ENCODE assay signal across 8 cellular contexts in genomic region chr16:89037261-89038152, GRCh38. TPM values are rescaled to one million over a fixed set of nuclear protein-coding genes. Genes with fewer than 3 reads are reported as not detected.
DNase-seq lines count a peak whose midpoint lies in the region; ATAC-seq and TF ChIP-seq lines count a peak whose summit lies in the region.

No MANE protein-coding gene starts in this region.

- TF ChIP-seq CTCF in MCF 10A (IDR thresholded peaks at IDR 0.05; ENCODE audit: unreplicated experiment) = no peak
- TF ChIP-seq CTCF in breast epithelium (IDR thresholded peaks at IDR 0.05) = no peak
- TF ChIP-seq CTCF in activated CD8-positive, alpha-beta T cell treated with anti-CD3 and anti-CD28 coated beads for 36 hours (IDR thresholded peaks at IDR 0.05) = no peak
- TF ChIP-seq CTCF in hepatocyte (IDR thresholded peaks at IDR 0.05; ENCODE audit: poor library complexity) = no peak

- no peaks in the 10 kb centered on the region for H3K4me1 ChIP-seq in breast epithelium
- H3K4me1 ChIP-seq in hepatocyte (ENCODE audit: insufficient read depth) = no peaks in the 10 kb centered on the region

- H3K4me1 Mint-ChIP-seq in MCF 10A (ENCODE audit: insufficient read depth, unreplicated experiment) = no peaks in the 10 kb centered on the region
- H3K4me1 Mint-ChIP-seq in activated CD8-positive, alpha-beta T cell treated with anti-CD3 and anti-CD28 coated beads for 36 hours (ENCODE audit: low read depth) = peaks cover 12% of the 10 kb centered on the region

- H3K27ac ChIP-seq in breast epithelium = no peak overlapping the region
- H3K27ac ChIP-seq in hepatocyte = no peak overlapping the region

- H3K36me3 Mint-ChIP-seq in MCF 10A (ENCODE audit: insufficient read depth, unreplicated experiment) = no peaks in the 10 kb centered on the region
- H3K36me3 Mint-ChIP-seq in activated CD8-positive, alpha-beta T cell treated with anti-CD3 and anti-CD28 coated beads for 36 hours (ENCODE audit: low read depth) = no peaks in the 10 kb centered on the region

- H3K79me2 ChIP-seq in hepatocyte = no peaks in the 10 kb centered on the region

- H3K9me3 ChIP-seq in breast epithelium = no peaks in the 10 kb centered on the region
- no peaks in the 10 kb centered on the region for H3K9me3 ChIP-seq in hepatocyte (ENCODE audit: low read depth)

- 55% methylated on average over 29 of the region's 30 CpGs for WGBS in hepatocyte (ENCODE audit: low lambda C conversion rate, missing lambda C conversion rate)

- H3K9me3 Mint-ChIP-seq in MCF 10A (ENCODE audit: unreplicated experiment) = peaks cover 2% of the 10 kb centered on the region
- H3K9me3 Mint-ChIP-seq in activated CD8-positive, alpha-beta T cell treated with anti-CD3 and anti-CD28 coated beads for 36 hours = no peaks in the 10 kb centered on the region

- no peak overlapping the region for H3K4me2 ChIP-seq in hepatocyte

- CTCF ChIA-PET in MCF 10A (lab: Yijun Ruan, JAX) = interaction anchor here (0.9 kb wide), 1 partner anchor 14 kb away, joined by 3 read pairs; no protein-coding TSS in a partner anchor
- CTCF ChIA-PET in activated CD8-positive, alpha-beta T cell treated with anti-CD3 and anti-CD28 coated beads for 36 hours (lab: Charles Lee) = no interaction called here

- no peaks in the 10 kb centered on the region for H3K36me3 ChIP-seq in breast epithelium
- H3K36me3 ChIP-seq in hepatocyte (replicated peaks; ENCODE audit: insufficient read depth, low read depth) = no peaks in the 10 kb centered on the region

- ATAC-seq in activated CD8-positive, alpha-beta T cell treated with anti-CD3 and anti-CD28 coated beads for 36 hours = peak; percentile 65
- ATAC-seq in GM21723 (IDR thresholded peaks at IDR 0.05; ENCODE audit: unreplicated experiment) = no peak

- no peak overlapping the region for H3K4me3 ChIP-seq in breast epithelium
- no peak overlapping the region for H3K4me3 ChIP-seq in hepatocyte

- H3K27me3 Mint-ChIP-seq in MCF 10A (ENCODE audit: insufficient read depth, unreplicated experiment) = peaks cover 67% of the 10 kb centered on the region
- H3K27me3 Mint-ChIP-seq in activated CD8-positive, alpha-beta T cell treated with anti-CD3 and anti-CD28 coated beads for 36 hours = peaks cover 1% of the 10 kb centered on the region

- no peak overlapping the region for H3K4me3 Mint-ChIP-seq in MCF 10A (ENCODE audit: unreplicated experiment)
- H3K4me3 Mint-ChIP-seq in activated CD8-positive, alpha-beta T cell treated with anti-CD3 and anti-CD28 coated beads for 36 hours = no peak overlapping the region

- H3K9me2 ChIP-seq in hepatocyte (replicated peaks; ENCODE audit: insufficient read depth) = no peaks in the 10 kb centered on the region

- H3K27me3 ChIP-seq in breast epithelium (peaks cover 2 to 87% of the 10 kb centered on the region in 2 donors), hepatocyte (peaks cover 8% of the 10 kb centered on the region)

- no peak for TF ChIP-seq POLR2A in breast epithelium (IDR thresholded peaks at IDR 0.05)

- peak; percentile 20 for DNase-seq in MCF 10A (ENCODE audit: unreplicated experiment)
- no peak for DNase-seq in breast epithelium (ENCODE audit: low spot score in 2 of 2)
- peak; percentile 52 for DNase-seq in activated CD8-positive, alpha-beta T cell treated with anti-CD3 and anti-CD28 coated beads for 36 hours
- DNase-seq in hepatocyte (ENCODE audit: low spot score) = peak; percentile 81
- peak; percentile 6 for DNase-seq in stromal cell of bone marrow (ENCODE audit: low read depth)
- DNase-seq in DMS153 treated with DMSO at 0.1 percent for 48 hours (lab: John Stamatoyannopoulos, UW; ENCODE audit: unreplicated experiment) = no peak
- no peak for DNase-seq in foreskin melanocyte

- H2AFZ ChIP-seq in hepatocyte = no peak overlapping the region

- intact Hi-C loops in MCF 10A (cut with micrococcal nuclease) (no loop called here), breast epithelium (cut with DNase I; ENCODE audit: low total_unique reads) (no loop called here)
- intact Hi-C loops in activated CD8-positive, alpha-beta T cell treated with anti-CD3 and anti-CD28 coated beads for 36 hours (cut with micrococcal nuclease) = no loop called here

- no TSS peak for BruUV-seq in MCF 10A (replicated peaks; lab: Mats Ljungman, UMichigan)

- H4K20me1 ChIP-seq in hepatocyte (ENCODE audit: insufficient read depth, poor library complexity, severe bottlenecking) = no peaks in the 10 kb centered on the region

- no peak overlapping the region for H3K27ac Mint-ChIP-seq in MCF 10A (ENCODE audit: low read depth, unreplicated experiment)
- no peak overlapping the region for H3K27ac Mint-ChIP-seq in activated CD8-positive, alpha-beta T cell treated with anti-CD3 and anti-CD28 coated beads for 36 hours

- POLR2A ChIA-PET in MCF 10A (lab: Yijun Ruan, JAX) = interaction anchor here (0.6 kb wide), 1 partner anchor 20 kb away, joined by 4 read pairs; no protein-coding TSS in a partner anchor
- POLR2A ChIA-PET in activated CD8-positive, alpha-beta T cell treated with anti-CD3 and anti-CD28 coated beads for 36 hours (lab: Charles Lee) = no interaction called here

RNA-seq across cellular contexts. Expression of gene ACSF3, which starts 56.1 kb away (rescaled TPM):
- total RNA-seq in MCF 10A (2022) (39.2 and 43.7 TPM in 2 replicates), breast epithelium (10 to 100 TPM; 20.8 to 42.3 (median 40.4) TPM), hepatocyte (20.7 and 22.1 TPM in 2 replicates)
- total RNA-seq in activated CD8-positive, alpha-beta T cell treated with anti-CD3 and anti-CD28 coated beads for 36 hours = 10 to 100 TPM; 44.6 to 45.9 TPM
- polyA plus RNA-seq in hepatocyte = 18.2 and 28.0 TPM in 2 replicates

Comparison
In these comparisons a context has a peak if more than half of its experiments do, and no peak if none do; other contexts are left out.
1. DNase-seq: peak in MCF 10A (single experiment), activated CD8-positive, alpha-beta T cell treated with anti-CD3 and anti-CD28 coated beads for 36 hours (single experiment), hepatocyte (single experiment) and stromal cell of bone marrow (single experiment); none in breast epithelium (0 of 2), DMS153 treated with DMSO at 0.1 percent for 48 hours (single experiment) and foreskin melanocyte (single experiment).